ENCODE assay signal across 1 cellular context in the genomic region with DNA sequence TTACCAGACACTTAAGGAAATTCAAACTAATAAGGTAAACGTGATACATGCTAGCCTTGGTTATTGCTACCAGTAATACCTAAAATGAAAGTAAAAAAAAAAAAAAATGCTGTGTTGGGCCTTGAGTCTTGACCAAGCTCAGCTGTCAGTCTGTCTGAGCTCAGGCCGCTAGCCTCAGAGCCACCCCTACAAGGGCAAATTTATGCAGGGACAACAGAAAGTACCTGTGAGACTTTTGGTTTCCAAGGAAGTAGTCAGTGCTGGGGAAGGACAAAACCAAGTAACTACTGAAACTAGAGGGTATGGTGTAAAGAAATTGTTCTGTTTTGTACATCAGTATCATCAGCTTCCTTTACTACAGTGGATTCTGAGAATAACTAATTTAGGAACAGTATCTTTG.
TF ChIP-seq lines count a peak whose summit lies in the region.

No MANE protein-coding gene starts in this region.

TF ChIP-seq in GM12878, 131 proteins besides CTCF, POLR2A, EP300 and RAD21 (continued from another document):
- TF ChIP-seq, protein P1, sequence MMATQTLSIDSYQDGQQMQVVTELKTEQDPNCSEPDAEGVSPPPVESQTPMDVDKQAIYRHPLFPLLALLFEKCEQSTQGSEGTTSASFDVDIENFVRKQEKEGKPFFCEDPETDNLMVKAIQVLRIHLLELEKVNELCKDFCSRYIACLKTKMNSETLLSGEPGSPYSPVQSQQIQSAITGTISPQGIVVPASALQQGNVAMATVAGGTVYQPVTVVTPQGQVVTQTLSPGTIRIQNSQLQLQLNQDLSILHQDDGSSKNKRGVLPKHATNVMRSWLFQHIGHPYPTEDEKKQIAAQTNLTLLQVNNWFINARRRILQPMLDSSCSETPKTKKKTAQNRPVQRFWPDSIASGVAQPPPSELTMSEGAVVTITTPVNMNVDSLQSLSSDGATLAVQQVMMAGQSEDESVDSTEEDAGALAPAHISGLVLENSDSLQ (IDR thresholded peaks at IDR 0.05), result peak; percentile 87
- TF ChIP-seq MLLT1 (IDR thresholded peaks at IDR 0.05) (0 out of 2 replicates have a peak, but pooled peaks have one; percentile 48), ZBTB40 (IDR thresholded peaks at IDR 0.05; ENCODE audit: borderline replicate concordance) (no peak; the same call in 1 of the 2 replicates), CBFB (IDR thresholded peaks at IDR 0.05; ENCODE audit: low read depth) (no peak), STAT3 (IDR thresholded peaks at IDR 0.05; ENCODE audit: low read depth, low read length) (no peak), HDGF (IDR thresholded peaks at IDR 0.05) (no peak), SP1 (IDR thresholded peaks at IDR 0.05; ENCODE audit: low read depth, low read length) (no peak), CHD2 (IDR thresholded peaks at IDR 0.05; ENCODE audit: borderline replicate concordance, low read depth, low read length) (0 out of 2 replicates have a peak, but pooled peaks have one; percentile 2), USF2 (IDR thresholded peaks at IDR 0.05; ENCODE audit: borderline replicate concordance, low read depth, low read length) (no peak), ZNF384 (IDR thresholded peaks at IDR 0.05; ENCODE audit: borderline replicate concordance, low read depth, low read length) (peak; percentile 59; the same call in 1 of the 2 replicates), TARDBP (IDR thresholded peaks at IDR 0.05; ENCODE audit: borderline replicate concordance) (no peak), POLR2AphosphoS5 (IDR thresholded peaks at IDR 0.05; ENCODE audit: low read length) (no peak), NR2F1 (conservative IDR thresholded peaks at IDR 0.05) (no peak), IKZF2 (IDR thresholded peaks at IDR 0.05) (0 out of 4 replicates have a peak, but pooled peaks of 1 of the 2 experiments have one; percentile 7), BCL3 (IDR thresholded peaks at IDR 0.05; ENCODE audit: borderline replicate concordance, insufficient read depth, low read depth, low read length, poor library complexity, severe bottlenecking) (no peak), NRF1 (conservative IDR thresholded peaks at IDR 0.05; ENCODE audit: low read depth, low read length) (no peak), ZZZ3 (IDR thresholded peaks at IDR 0.05; ENCODE audit: control insufficient read depth, insufficient read length, low read depth) (no peak), IRF4 (IDR thresholded peaks at IDR 0.05; ENCODE audit: low read depth, low read length) (no peak), BHLHE40 (IDR thresholded peaks at IDR 0.05; ENCODE audit: borderline replicate concordance in 1 of 2, low read depth in 2 of 2, low read length in 1 of 2) (peak in 1 of 2 experiments; percentile 36; a peak in 2 of 4 replicates), SREBF2 (IDR thresholded peaks at IDR 0.05; ENCODE audit: low read length) (no peak), MTA2 (IDR thresholded peaks at IDR 0.05; ENCODE audit: low read depth) (0 out of 2 replicates have a peak, but pooled peaks have one; percentile 60), IKZF1 (conservative IDR thresholded peaks at IDR 0.05) (peak; percentile 42; the same call in 1 of the 2 replicates), NBN (IDR thresholded peaks at IDR 0.05) (no peak; the same call in 1 of the 2 replicates), POU2F2 (IDR thresholded peaks at IDR 0.05; ENCODE audit: borderline replicate concordance, low read depth, low read length) (peak; percentile 51; the same call in 1 of the 3 replicates), SMAD5 (IDR thresholded peaks at IDR 0.05; ENCODE audit: low read depth) (no peak), MYB (IDR thresholded peaks at IDR 0.05; ENCODE audit: borderline replicate concordance, low read depth, low read length) (no peak), CREM (IDR thresholded peaks at IDR 0.05; ENCODE audit: low read depth) (no peak), ESRRA (IDR thresholded peaks at IDR 0.05; ENCODE audit: low read length) (no peak), CREB1 (IDR thresholded peaks at IDR 0.05; ENCODE audit: low read depth) (no peak), ATF7 (IDR thresholded peaks at IDR 0.05; ENCODE audit: low read depth) (peak; percentile 59), SUZ12 (IDR thresholded peaks at IDR 0.05; ENCODE audit: unreplicated experiment) (no peak), SIX5 (IDR thresholded peaks at IDR 0.05; ENCODE audit: low read depth, low read length, severe bottlenecking) (no peak), TCF7 (IDR thresholded peaks at IDR 0.05; ENCODE audit: borderline replicate concordance) (no peak), MYC (IDR thresholded peaks at IDR 0.05; ENCODE audit: insufficient read depth, insufficient read length, insufficient replicate concordance, low read length, severe bottlenecking) (no peak), RB1 (IDR thresholded peaks at IDR 0.05; ENCODE audit: borderline replicate concordance) (no peak), ZNF24 (IDR thresholded peaks at IDR 0.05) (no peak), BCL11A (IDR thresholded peaks at IDR 0.05; ENCODE audit: low read depth, low read length) (no peak)
- TF ChIP-seq, protein P2, sequence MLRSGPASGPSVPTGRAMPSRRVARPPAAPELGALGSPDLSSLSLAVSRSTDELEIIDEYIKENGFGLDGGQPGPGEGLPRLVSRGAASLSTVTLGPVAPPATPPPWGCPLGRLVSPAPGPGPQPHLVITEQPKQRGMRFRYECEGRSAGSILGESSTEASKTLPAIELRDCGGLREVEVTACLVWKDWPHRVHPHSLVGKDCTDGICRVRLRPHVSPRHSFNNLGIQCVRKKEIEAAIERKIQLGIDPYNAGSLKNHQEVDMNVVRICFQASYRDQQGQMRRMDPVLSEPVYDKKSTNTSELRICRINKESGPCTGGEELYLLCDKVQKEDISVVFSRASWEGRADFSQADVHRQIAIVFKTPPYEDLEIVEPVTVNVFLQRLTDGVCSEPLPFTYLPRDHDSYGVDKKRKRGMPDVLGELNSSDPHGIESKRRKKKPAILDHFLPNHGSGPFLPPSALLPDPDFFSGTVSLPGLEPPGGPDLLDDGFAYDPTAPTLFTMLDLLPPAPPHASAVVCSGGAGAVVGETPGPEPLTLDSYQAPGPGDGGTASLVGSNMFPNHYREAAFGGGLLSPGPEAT (IDR thresholded peaks at IDR 0.05; ENCODE audit: low read depth), result peak; percentile 69; the same call in 1 of the 2 replicates
- TF ChIP-seq, protein P3, sequence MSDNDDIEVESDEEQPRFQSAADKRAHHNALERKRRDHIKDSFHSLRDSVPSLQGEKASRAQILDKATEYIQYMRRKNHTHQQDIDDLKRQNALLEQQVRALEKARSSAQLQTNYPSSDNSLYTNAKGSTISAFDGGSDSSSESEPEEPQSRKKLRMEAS (IDR thresholded peaks at IDR 0.05; ENCODE audit: low read depth, low read length), result no peak
